In genomic region chr6:13667655-13668054, GRCh38 we compare ENCODE assay signal across 21 cellular contexts. TPM values are rescaled to one million over a fixed set of nuclear protein-coding genes. Genes with fewer than 3 reads are reported as not detected.
A peak's percentile ranks its signal among the peaks of the same experiment; 100 is the strongest.
DNase-seq lines count a peak whose midpoint lies in the region; ATAC-seq, FAIRE-seq and TF ChIP-seq lines count a peak whose summit lies in the region.
"Had no signal": no experiment of that assay in that cellular context is flagged by ENCODE, and none has a peak within 500 bp of the region (broad histone marks: within the 10 kb centered on the region; RNA-seq: fewer than 3 reads in every experiment).

No MANE protein-coding gene starts in this region.

- peaks cover 28% of the 10 kb centered on the region for H3K36me3 Mint-ChIP-seq in activated T-cell treated with anti-CD3 and anti-CD28 coated beads, Interleukin-2, amount 50 U/mL, for 24 hours (ENCODE audit: low read depth)
- H3K36me3 Mint-ChIP-seq in activated T-cell treated with anti-CD3 and anti-CD28 coated beads, Interleukin-2, amount 50 U/mL, for 4 hours (ENCODE audit: insufficient read depth), result peaks cover 2% of the 10 kb centered on the region
- H3K36me3 Mint-ChIP-seq in natural killer cell treated with Interleukin-12 subunit alpha and Interleukin-12 subunit beta and Interleukin-15 and Interleukin-18, amount 100 ng/mL, for 72 hours, result peaks cover under 1% of the 10 kb centered on the region

- H3K27me3 ChIP-seq in KMS-11 (ENCODE audit: insufficient read depth, low read depth) (no peaks in the 10 kb centered on the region), K562 (ENCODE audit: control insufficient read depth in 2 of 2, insufficient read depth in 2 of 2, low read length in 2 of 2) (no peaks in the 10 kb centered on the region), upper lobe of left lung (no peaks in the 10 kb centered on the region)

- FAIRE-seq in K562 (lab: Jason Lieb, UNC), result no peak
- FAIRE-seq: frontal cortex had no signal

- H4K20me1 ChIP-seq in KMS-11 (ENCODE audit: insufficient read depth) (0 out of 2 replicates have a peak, but pooled peaks cover 3% of the 10 kb centered on the region), K562 (replicated peaks; ENCODE audit: control insufficient read depth, insufficient read depth, low read length) (no peaks in the 10 kb centered on the region)

- CTCF ChIA-PET in K562 (lab: Yijun Ruan, JAX; ENCODE audit: low intra/inter-chr PET ratio), result no interaction called here

- H3K9ac ChIP-seq in KMS-11, result peak overlapping the region; percentile 41; the same call in 1 of the 2 replicates
- H3K9ac ChIP-seq in K562 (ENCODE audit: insufficient read depth in 1 of 2, low read depth in 2 of 2, low read length in 2 of 2), result peak overlapping the region in 1 of 2 experiments; percentile 31; a peak in 1 of 4 replicates
- H3K9ac ChIP-seq: SK-N-SH had no signal

- H3K9me1 ChIP-seq in K562 (ENCODE audit: control insufficient read depth, insufficient read depth, low read length), result no peaks in the 10 kb centered on the region

- TF ChIP-seq CTCF in KMS-11 (conservative IDR thresholded peaks at IDR 0.05; ENCODE audit: low read depth, low read length) (no peak), K562 (IDR thresholded peaks at IDR 0.05 in 2 of 3, conservative IDR thresholded peaks at IDR 0.05 in 1 of 3; ENCODE audit: insufficient read depth in 2 of 3, low read depth in 1 of 3, low read length in 3 of 3) (no peak), upper lobe of left lung (IDR thresholded peaks at IDR 0.05) (no peak)

- DNase-seq in activated T-cell treated with anti-CD3 and anti-CD28 coated beads, Interleukin-2, amount 50 U/mL, for 24 hours, result no peak
- DNase-seq in activated T-cell treated with anti-CD3 and anti-CD28 coated beads, Interleukin-2, amount 50 U/mL, for 4 hours, result no peak
- DNase-seq in K562 (ENCODE audit: extremely low read depth in 1 of 4, low spot score in 3 of 4), result no peak
- no peak for DNase-seq in natural killer cell treated with Interleukin-12 subunit alpha and Interleukin-12 subunit beta and Interleukin-15 and Interleukin-18, amount 100 ng/mL, for 72 hours (ENCODE audit: low spot score)
- no peak for DNase-seq in upper lobe of left lung
- DNase-seq in COLO829 (ENCODE audit: low spot score), result no peak
- DNase-seq: ACHN; activated CD8-positive, alpha-beta memory T cell treated with anti-CD3 and anti-CD28 coated beads, Interleukin-2, amount 50 U/mL, for 4 hours; activated naive CD4-positive, alpha-beta T cell treated with anti-CD3 and anti-CD28 coated beads, Interleukin-2, amount 50 U/mL, for 16 hours; CD8-positive, alpha-beta T cell; cortex of kidney; DND-41; NCI-H1092 treated with DMSO at 0.1 percent for 48 hours; NCI-H2081; NCI-H446; nephron progenitor cell; SK-N-SH had no signal

- H3K27ac ChIP-seq in KMS-11 (peak overlapping the region; percentile 84), K562 (ENCODE audit: extremely low read depth, low read depth, low read length) (peak overlapping the region; percentile 71), upper lobe of left lung (no peak overlapping the region)
- H3K27ac ChIP-seq: skin epidermis had no signal

- TF ChIP-seq POLR2A in K562 (conservative IDR thresholded peaks at IDR 0.05), result no peak
- no peak for TF ChIP-seq POLR2A in upper lobe of left lung (IDR thresholded peaks at IDR 0.05)

- no peak for ATAC-seq in activated T-cell treated with anti-CD3 and anti-CD28 coated beads, Interleukin-2, amount 50 U/mL, for 4 hours
- no peak for ATAC-seq in K562
- no peak for ATAC-seq in natural killer cell treated with Interleukin-12 subunit alpha and Interleukin-12 subunit beta and Interleukin-15 and Interleukin-18, amount 100 ng/mL, for 72 hours
- no peak for ATAC-seq in GM19395 (IDR thresholded peaks at IDR 0.05; ENCODE audit: unreplicated experiment)
- ATAC-seq in upper lobe of left lung (ENCODE audit: low FRiP score in 2 of 2), result no peak
- ATAC-seq: CD8-positive, alpha-beta T cell had no signal

- no TSS peak for BruUV-seq in K562 (replicated peaks; lab: Mats Ljungman, UMichigan)

- H2AFZ ChIP-seq in KMS-11 (ENCODE audit: low read depth), result no peak overlapping the region
- H2AFZ ChIP-seq in K562 (ENCODE audit: low read depth, low read length), result no peak overlapping the region

- no peaks in the 10 kb centered on the region for H3K27me3 Mint-ChIP-seq in activated T-cell treated with anti-CD3 and anti-CD28 coated beads, Interleukin-2, amount 50 U/mL, for 24 hours
- no peaks in the 10 kb centered on the region for H3K27me3 Mint-ChIP-seq in activated T-cell treated with anti-CD3 and anti-CD28 coated beads, Interleukin-2, amount 50 U/mL, for 4 hours (ENCODE audit: low read depth)
- no peaks in the 10 kb centered on the region for H3K27me3 Mint-ChIP-seq in natural killer cell treated with Interleukin-12 subunit alpha and Interleukin-12 subunit beta and Interleukin-15 and Interleukin-18, amount 100 ng/mL, for 72 hours

- no peak overlapping the region for H3K4me3 ChIP-seq in KMS-11 (IDR thresholded peaks at IDR 0.05; ENCODE audit: insufficient read depth, low read depth, low read length)
- no peak overlapping the region for H3K4me3 ChIP-seq in K562
- H3K4me3 ChIP-seq in upper lobe of left lung, result no peak overlapping the region
- H3K4me3 ChIP-seq: skin epidermis had no signal

- POLR2A ChIA-PET in K562 (lab: Yijun Ruan, JAX), result interaction anchor here (2.1 kb wide), 1 partner anchor 42 kb away, joined by 6 read pairs; no protein-coding TSS in a partner anchor

- H3K79me2 ChIP-seq in KMS-11 (ENCODE audit: insufficient read depth, low read depth), result peaks cover 96% of the 10 kb centered on the region
- H3K79me2 ChIP-seq in K562 (ENCODE audit: control insufficient read depth, insufficient read depth, low read length), result peaks cover 100% of the 10 kb centered on the region

- H3K4me1 ChIP-seq in KMS-11 (ENCODE audit: low read depth, poor library complexity, severe bottlenecking), result peaks cover 96% of the 10 kb centered on the region
- H3K4me1 ChIP-seq in K562 (replicated peaks in 1 of 2; ENCODE audit: control insufficient read depth in 2 of 2, insufficient read depth in 2 of 2, low read length in 2 of 2), result peaks cover 14 to 44% of the 10 kb centered on the region in 2 experiments
- peaks cover 0 to 47% (median 12%) of the 10 kb centered on the region in 4 donors for H3K4me1 ChIP-seq in upper lobe of left lung

- peaks cover 10% of the 10 kb centered on the region; the same call in 1 of the 2 replicates for H3K9me3 ChIP-seq in K562 (replicated peaks; ENCODE audit: control insufficient read depth, insufficient read depth, low read depth, low read length)
- no peaks in the 10 kb centered on the region for H3K9me3 ChIP-seq in upper lobe of left lung
- H3K9me3 ChIP-seq: SK-N-SH had no signal

- in situ Hi-C loops in K562 (cut with MboI), result no loop called here

- no peaks in the 10 kb centered on the region for H3K36me3 ChIP-seq in KMS-11 (ENCODE audit: insufficient read depth)
- H3K36me3 ChIP-seq in K562 (ENCODE audit: control insufficient read depth, insufficient read depth, low read length), result peaks cover 19% of the 10 kb centered on the region; the same call in 1 of the 3 replicates
- H3K36me3 ChIP-seq in upper lobe of left lung, result no peaks in the 10 kb centered on the region

- H3K9me3 Mint-ChIP-seq in activated T-cell treated with anti-CD3 and anti-CD28 coated beads, Interleukin-2, amount 50 U/mL, for 24 hours, result peaks cover 2% of the 10 kb centered on the region
- no peaks in the 10 kb centered on the region for H3K9me3 Mint-ChIP-seq in activated T-cell treated with anti-CD3 and anti-CD28 coated beads, Interleukin-2, amount 50 U/mL, for 4 hours
- H3K9me3 Mint-ChIP-seq in natural killer cell treated with Interleukin-12 subunit alpha and Interleukin-12 subunit beta and Interleukin-15 and Interleukin-18, amount 100 ng/mL, for 72 hours, result no peaks in the 10 kb centered on the region
- H3K9me3 Mint-ChIP-seq: CD8-positive, alpha-beta T cell had no signal

- WGBS in K562 (ENCODE audit: insufficient coverage, low coverage, missing lambda C conversion rate), result 59% methylated on average over 2 of the region's 2 CpGs
- WGBS in upper lobe of left lung, 2 donors, result 71 to 78% methylated on average over 2 of the region's 2 CpGs

- TF ChIP-seq EP300 in K562 (IDR thresholded peaks at IDR 0.05; ENCODE audit: low read length) (no peak), upper lobe of left lung (IDR thresholded peaks at IDR 0.05) (no peak)

- H3K27ac Mint-ChIP-seq in activated T-cell treated with anti-CD3 and anti-CD28 coated beads, Interleukin-2, amount 50 U/mL, for 24 hours, result peak overlapping the region; percentile 90
- H3K27ac Mint-ChIP-seq in natural killer cell treated with Interleukin-12 subunit alpha and Interleukin-12 subunit beta and Interleukin-15 and Interleukin-18, amount 100 ng/mL, for 72 hours, result peak overlapping the region; percentile 30 to 70
- H3K27ac Mint-ChIP-seq: nephron progenitor cell had no signal

- TF ChIP-seq RAD21 in K562 (CRISPR knock-in tag; conservative IDR thresholded peaks at IDR 0.05 in 1 of 2, IDR thresholded peaks at IDR 0.05 in 1 of 2), result no peak

- H3K4me1 Mint-ChIP-seq in activated T-cell treated with anti-CD3 and anti-CD28 coated beads, Interleukin-2, amount 50 U/mL, for 24 hours (ENCODE audit: low read depth), result peaks cover 90% of the 10 kb centered on the region
- H3K4me1 Mint-ChIP-seq in activated T-cell treated with anti-CD3 and anti-CD28 coated beads, Interleukin-2, amount 50 U/mL, for 4 hours (ENCODE audit: low read depth), result peaks cover 89% of the 10 kb centered on the region
- peaks cover 60 to 82% of the 10 kb centered on the region in 2 donors for H3K4me1 Mint-ChIP-seq in natural killer cell treated with Interleukin-12 subunit alpha and Interleukin-12 subunit beta and Interleukin-15 and Interleukin-18, amount 100 ng/mL, for 72 hours (ENCODE audit: low read depth in 2 of 2)

- H3K4me2 ChIP-seq in KMS-11 (peak overlapping the region; percentile 74), K562 (ENCODE audit: insufficient read depth, low read length) (no peak overlapping the region; the same call in 1 of the 2 replicates)
- H3K4me2 ChIP-seq: SK-N-SH had no signal

- no peak overlapping the region for H3K4me3 Mint-ChIP-seq in activated T-cell treated with anti-CD3 and anti-CD28 coated beads, Interleukin-2, amount 50 U/mL, for 24 hours
- H3K4me3 Mint-ChIP-seq in activated T-cell treated with anti-CD3 and anti-CD28 coated beads, Interleukin-2, amount 50 U/mL, for 4 hours, result no peak overlapping the region
- H3K4me3 Mint-ChIP-seq in natural killer cell treated with Interleukin-12 subunit alpha and Interleukin-12 subunit beta and Interleukin-15 and Interleukin-18, amount 100 ng/mL, for 72 hours, result peak overlapping the region; percentile 66
- H3K4me3 Mint-ChIP-seq: CD8-positive, alpha-beta T cell; nephron progenitor cell had no signal

- intact Hi-C loops in K562 (cut with micrococcal nuclease), result no loop called here

RNA-seq across cellular contexts. Expression of gene RANBP9, which starts 44.0 kb away (rescaled TPM):
- 10 to 100 TPM; 49.2 to 61.3 (median 51.9) TPM for total RNA-seq in activated T-cell treated with anti-CD3 and anti-CD28 coated beads, Interleukin-2, amount 50 U/mL, for 4 hours
- 23.7 and 84.5 TPM in 2 replicates for total RNA-seq in K562 (2011; cell fraction: chromatin; rRNA removed; ENCODE audit: low replicate concordance)
- total RNA-seq in K562 (2011; cell fraction: nucleolus; rRNA removed), result 11.0 and 16.3 TPM in 2 replicates
- total RNA-seq in K562 (2011; cell fraction: nucleoplasm; rRNA removed), result 31.1 and 32.8 TPM in 2 replicates
- total RNA-seq in K562 (2014; rRNA removed) (34.7 and 36.4 TPM in 2 replicates), K562 (2014; rRNA removed; fragmentation: Illumina TruSeq; extraction: Trizol) (64.8 and 74.0 TPM in 2 replicates), K562 (2015; rRNA removed; fragmentation: Illumina TruSeq; extraction: Trizol) (60.3 and 61.5 TPM in 2 replicates), K562 (2021) (80.4 and 87.0 TPM in 2 replicates), upper lobe of left lung (10 to 100 TPM; 29.8 to 46.7 (median 36.4) TPM)
- polyA plus RNA-seq in K562 (2011; rRNA removed) (54.2 and 83.6 TPM in 2 replicates), K562 (2014; fragmentation: Illumina TruSeq; extraction: Trizol) (124 and 130 TPM in 2 replicates), K562 (2014; fragmentation: Nextera tagmentation; extraction: Ambion mirVana) (10 to 100 TPM; 27.5 to 31.2 TPM), K562 (2014; rRNA removed) (51.2 and 53.5 TPM in 2 replicates)
- 30.0 and 36.4 TPM in 2 replicates for polyA plus RNA-seq in K562 (2011; cell fraction: cytosol; rRNA removed)
- polyA plus RNA-seq in K562 (2011; cell fraction: nucleus; rRNA removed), result 43.2 and 52.8 TPM in 2 replicates
- polyA plus RNA-seq in K562 (2012), result 68.7 and 70.4 TPM in 2 replicates
- 126 and 143 TPM in 2 replicates for polyA minus RNA-seq in K562 (2011; rRNA and poly(A)+ RNA removed)
- 54.5 and 56.1 TPM in 2 replicates for polyA minus RNA-seq in K562 (2011; cell fraction: cytosol; rRNA and poly(A)+ RNA removed)
- 19.8 and 32.3 TPM in 2 replicates for polyA minus RNA-seq in K562 (2011; cell fraction: nucleus; rRNA and poly(A)+ RNA removed)
- 10 to 100 TPM; 49.2 to 61.1 TPM for total RNA-seq in natural killer cell treated with Interleukin-12 subunit alpha and Interleukin-12 subunit beta and Interleukin-15 and Interleukin-18, amount 100 ng/mL, for 72 hours

RNA-seq across cellular contexts. Expression of gene NOL7, which starts 52.5 kb away (rescaled TPM):
- 100 to 1,000 TPM; 194 to 213 (median 201) TPM for total RNA-seq in activated T-cell treated with anti-CD3 and anti-CD28 coated beads, Interleukin-2, amount 50 U/mL, for 4 hours
- total RNA-seq in K562 (2011; cell fraction: chromatin; rRNA removed; ENCODE audit: low replicate concordance), result 19.4 and 35.8 TPM in 2 replicates
- total RNA-seq in K562 (2011; cell fraction: nucleolus; rRNA removed), result 26.6 and 26.8 TPM in 2 replicates
- 28.4 and 33.0 TPM in 2 replicates for total RNA-seq in K562 (2011; cell fraction: nucleoplasm; rRNA removed)
- total RNA-seq in K562 (2014; rRNA removed), result 199 and 235 TPM in 2 replicates
- 167 and 196 TPM in 2 replicates for total RNA-seq in K562 (2014; rRNA removed; fragmentation: Illumina TruSeq; extraction: Trizol)
- 159 and 162 TPM in 2 replicates for total RNA-seq in K562 (2015; rRNA removed; fragmentation: Illumina TruSeq; extraction: Trizol)
- total RNA-seq in K562 (2021), result 137 and 146 TPM in 2 replicates
- 47.0 and 79.2 TPM in 2 replicates for polyA plus RNA-seq in K562 (2011; rRNA removed)
- polyA plus RNA-seq in K562 (2011; cell fraction: cytosol; rRNA removed), result 31.3 and 35.5 TPM in 2 replicates
- 23.3 and 29.9 TPM in 2 replicates for polyA plus RNA-seq in K562 (2011; cell fraction: nucleus; rRNA removed)
- 125 and 138 TPM in 2 replicates for polyA plus RNA-seq in K562 (2012)
- 157 and 177 TPM in 2 replicates for polyA plus RNA-seq in K562 (2014; fragmentation: Illumina TruSeq; extraction: Trizol)
- 10 to 100 TPM; 19.4 to 23.4 TPM for polyA plus RNA-seq in K562 (2014; fragmentation: Nextera tagmentation; extraction: Ambion mirVana)
- polyA plus RNA-seq in K562 (2014; rRNA removed), result 214 TPM in 2 replicates
- 22.9 and 25.8 TPM in 2 replicates for polyA minus RNA-seq in K562 (2011; rRNA and poly(A)+ RNA removed)
- 20.5 and 24.8 TPM in 2 replicates for polyA minus RNA-seq in K562 (2011; cell fraction: cytosol; rRNA and poly(A)+ RNA removed)
- 17.0 and 21.9 TPM in 2 replicates for polyA minus RNA-seq in K562 (2011; cell fraction: nucleus; rRNA and poly(A)+ RNA removed)
- total RNA-seq in natural killer cell treated with Interleukin-12 subunit alpha and Interleukin-12 subunit beta and Interleukin-15 and Interleukin-18, amount 100 ng/mL, for 72 hours, result 100 to 1,000 TPM in 1 of 2 donors, 10 to 100 TPM in 1; 62.6 to 102 TPM
- total RNA-seq in upper lobe of left lung, result 100 to 1,000 TPM in 2 of 6 donors, 10 to 100 TPM in 4; 47.0 to 102 (median 84.7) TPM

Comparison
In these comparisons a context has a peak if more than half of its experiments do, and no peak if none do; other contexts are left out.
1. H3K27ac ChIP-seq: peak in KMS-11 (single experiment) and K562 (single experiment); none in upper lobe of left lung (0 of 4).